8 cellular contexts compared by ENCODE assay signal in the genomic region with DNA sequence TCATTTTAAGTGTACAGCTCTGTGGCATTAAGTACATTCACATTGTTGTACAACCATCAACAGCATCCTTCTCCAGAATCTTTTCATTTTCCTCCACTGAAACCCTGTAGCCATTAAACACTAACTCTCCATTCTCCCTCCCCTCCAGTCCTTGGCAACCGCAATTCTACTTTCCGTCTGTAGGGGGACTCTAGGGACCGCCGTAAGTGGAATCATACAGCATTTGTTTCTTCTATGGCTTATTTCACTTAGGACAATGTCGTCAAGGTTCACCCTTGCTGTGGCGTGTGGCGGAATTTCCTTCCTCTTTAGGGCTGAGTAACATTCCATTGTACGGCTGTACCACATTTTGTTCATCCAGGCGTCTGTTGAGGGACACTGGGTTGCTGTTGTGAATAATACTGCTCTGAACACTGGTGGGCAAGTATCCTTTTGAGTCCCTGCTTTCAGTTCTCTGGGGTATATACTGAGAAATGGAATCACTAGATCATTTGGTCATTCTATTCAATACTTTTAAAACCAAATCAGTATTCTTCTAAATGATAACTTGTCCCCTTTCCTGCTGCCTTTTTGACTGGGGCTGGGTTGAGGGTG. TPM values are rescaled to one million over a fixed set of nuclear protein-coding genes. Genes with fewer than 3 reads are reported as not detected.
DNase-seq lines count a peak whose midpoint lies in the region; ATAC-seq, FAIRE-seq and TF ChIP-seq lines count a peak whose summit lies in the region.

No MANE protein-coding gene starts in this region.

- DNase-seq in A172 (ENCODE audit: low spot score) (peak; percentile 17), GM12892 (ENCODE audit: insufficient read length) (no peak), NCI-H82 treated with DMSO at 0.1 percent for 48 hours (lab: John Stamatoyannopoulos, UW; ENCODE audit: unreplicated experiment) (peak; percentile 33), activated T-cell treated with anti-CD3 and anti-CD28 coated beads for 24 hours (ENCODE audit: low read depth) (peak; percentile 19), left ventricle myocardium superior (no peak)
- peak; percentile 24 to 34 for DNase-seq in stimulated activated CD4-positive, alpha-beta T cell treated with anti-CD3 and anti-CD28 coated beads, Interleukin-4, amount 100 ng/mL, for 48 hours (ENCODE audit: low read depth in 2 of 2)

- ATAC-seq in left ventricle myocardium superior = peak; percentile 34
- no peak for ATAC-seq in GM19467 (IDR thresholded peaks at IDR 0.05; ENCODE audit: unreplicated experiment)
- no peak for ATAC-seq in GM19023 (IDR thresholded peaks at IDR 0.05; ENCODE audit: unreplicated experiment)

- intact Hi-C loops in left ventricle myocardium superior (cut with micrococcal nuclease) = no loop called here

- FAIRE-seq in GM12892 (lab: Jason Lieb, UNC) = peak; percentile 83

- no peak for TF ChIP-seq POLR2A in GM12892 (IDR thresholded peaks at IDR 0.05; ENCODE audit: low read depth, low read length)

RNA-seq across cellular contexts. Expression of a gene that starts 50.7 kb away (rescaled TPM):
- 0.22 and 1.5 TPM in 2 replicates for total RNA-seq in A172 (2014; rRNA removed; shearing (Covaris generic))
- 0.83 TPM for polyA plus RNA-seq in GM12892 (2012; ENCODE audit: missing spikeins)
- total RNA-seq in left ventricle myocardium superior = 13.9 TPM

Comparison
In these comparisons a context has a peak if more than half of its experiments do, and no peak if none do; other contexts are left out.
1. DNase-seq: peak in A172 (single experiment), NCI-H82 treated with DMSO at 0.1 percent for 48 hours (single experiment), activated T-cell treated with anti-CD3 and anti-CD28 coated beads for 24 hours (single experiment) and stimulated activated CD4-positive, alpha-beta T cell treated with anti-CD3 and anti-CD28 coated beads, Interleukin-4, amount 100 ng/mL, for 48 hours (2 of 2); none in GM12892 (single experiment) and left ventricle myocardium superior (single experiment).